ENCODE assay signal across 8 cellular contexts in genomic region chr11:66868726-66869291, GRCh38. TPM values are rescaled to one million over a fixed set of nuclear protein-coding genes. Genes with fewer than 3 reads are reported as not detected.
DNase-seq lines count a peak whose midpoint lies in the region; ATAC-seq and TF ChIP-seq lines count a peak whose summit lies in the region.

No MANE protein-coding gene starts in this region.

- no peak overlapping the region for H4K12ac ChIP-seq in trophoblast cell (ENCODE audit: low read depth, low read length)

- H3K27ac ChIP-seq in VCaP (no peak overlapping the region), trophoblast cell (ENCODE audit: low read depth, low read length) (no peak overlapping the region)

- no peak overlapping the region for H3K4me2 ChIP-seq in trophoblast cell (ENCODE audit: low read length)

- H3K4me3 ChIP-seq in trophoblast cell (ENCODE audit: low read depth, low read length), result no peak overlapping the region

- no peak overlapping the region for H3K9ac ChIP-seq in trophoblast cell (ENCODE audit: low read length)

- H3K79me2 ChIP-seq in trophoblast cell (ENCODE audit: control insufficient read depth, insufficient read depth, low read length, poor library complexity), result no peaks in the 10 kb centered on the region

- no peaks in the 10 kb centered on the region for H3K9me3 ChIP-seq in trophoblast cell (ENCODE audit: insufficient read depth, low read depth, low read length)

- no peak overlapping the region for H4K8ac ChIP-seq in trophoblast cell (ENCODE audit: low read depth, low read length)

- H3K23ac ChIP-seq in trophoblast cell (ENCODE audit: low read length), result no peak overlapping the region

- H2BK12ac ChIP-seq in trophoblast cell (ENCODE audit: low read length), result no peak overlapping the region

- H3K36me3 ChIP-seq in trophoblast cell (ENCODE audit: control insufficient read depth in 1 of 2, insufficient read depth in 2 of 2, low read length in 2 of 2), result no peaks in the 10 kb centered on the region

- H3K4me3 Mint-ChIP-seq in central memory CD8-positive, alpha-beta T cell, result no peak overlapping the region

- H2BK5ac ChIP-seq in trophoblast cell (ENCODE audit: low read depth, low read length, poor library complexity), result no peak overlapping the region

- H3K4me1 ChIP-seq in trophoblast cell (ENCODE audit: control insufficient read depth in 1 of 2, insufficient read depth in 2 of 2, low read length in 2 of 2), result peaks cover 0 to 4% of the 10 kb centered on the region in 2 experiments

- H2AK5ac ChIP-seq in trophoblast cell (ENCODE audit: low read length), result no peak overlapping the region

- no peak overlapping the region for H3K4ac ChIP-seq in trophoblast cell (ENCODE audit: low read depth, low read length)

- H3K27me3 Mint-ChIP-seq in central memory CD8-positive, alpha-beta T cell, result no peaks in the 10 kb centered on the region

- DNase-seq in SHP77 (lab: John Stamatoyannopoulos, UW) (peak; percentile 37 to 60), SHP77 treated with DMSO at 0.1 percent for 48 hours (lab: John Stamatoyannopoulos, UW) (no peak), trophoblast cell (peak; percentile 74 to 81), AG20443 (ENCODE audit: low spot score) (no peak), COR-L47 (lab: John Stamatoyannopoulos, UW) (no peak)
- peak; percentile 48 to 57 for DNase-seq in central memory CD8-positive, alpha-beta T cell (ENCODE audit: low spot score in 2 of 2)

- H3K27ac Mint-ChIP-seq in central memory CD8-positive, alpha-beta T cell (ENCODE audit: low read depth), result no peak overlapping the region

- peaks cover 5% of the 10 kb centered on the region for H3K4me1 Mint-ChIP-seq in central memory CD8-positive, alpha-beta T cell

- peak; percentile 61 for TF ChIP-seq CTCF in VCaP (conservative IDR thresholded peaks at IDR 0.05)

- no peak overlapping the region for H2BK120ac ChIP-seq in trophoblast cell (ENCODE audit: insufficient read depth, low read length, poor library complexity)

- H3K18ac ChIP-seq in trophoblast cell (ENCODE audit: low read length), result no peak overlapping the region

- ATAC-seq in HG03521 (IDR thresholded peaks at IDR 0.05; ENCODE audit: unreplicated experiment), result peak; percentile 62
- peak; percentile 94 for ATAC-seq in central memory CD8-positive, alpha-beta T cell (replicated peaks; ENCODE audit: extremely low read depth, poor library complexity, severe bottlenecking)

- no peak overlapping the region for H3K14ac ChIP-seq in trophoblast cell (ENCODE audit: low read length)

- no peaks in the 10 kb centered on the region for H3K36me3 Mint-ChIP-seq in central memory CD8-positive, alpha-beta T cell (ENCODE audit: insufficient read depth)

- WGBS in trophoblast cell (ENCODE audit: extremely low coverage, insufficient coverage, insufficient read length), result no CpG with 5 or more reads among the region's 23 CpGs

- no peaks in the 10 kb centered on the region for H3K9me3 Mint-ChIP-seq in central memory CD8-positive, alpha-beta T cell

- no peak overlapping the region for H2AFZ ChIP-seq in trophoblast cell (ENCODE audit: insufficient read depth, low read length, poor library complexity)

- no peaks in the 10 kb centered on the region for H3K27me3 ChIP-seq in trophoblast cell (ENCODE audit: insufficient read depth, low read length)

- H3K79me1 ChIP-seq in trophoblast cell (ENCODE audit: low read length), result no peaks in the 10 kb centered on the region

- no peak overlapping the region for H4K91ac ChIP-seq in trophoblast cell (ENCODE audit: low read depth, low read length)

RNA-seq across cellular contexts. Expression of gene LRFN4, which starts 11.9 kb away (rescaled TPM):
- 8.5 and 9.2 TPM in 2 replicates for polyA plus RNA-seq in trophoblast cell (2013)

RNA-seq across cellular contexts. Expression of gene RCE1, which starts 25.6 kb away (rescaled TPM):
- polyA plus RNA-seq in trophoblast cell (2013), result 22.5 and 22.6 TPM in 2 replicates

Comparison
In these comparisons a context has a peak if more than half of its experiments do, and no peak if none do; other contexts are left out.
1. DNase-seq: peak in SHP77 (2 of 2), central memory CD8-positive, alpha-beta T cell (2 of 2) and trophoblast cell (2 of 2); none in SHP77 treated with DMSO at 0.1 percent for 48 hours (single experiment), AG20443 (single experiment) and COR-L47 (single experiment).